ENCODE assay signal across 8 cellular contexts in the genomic region with DNA sequence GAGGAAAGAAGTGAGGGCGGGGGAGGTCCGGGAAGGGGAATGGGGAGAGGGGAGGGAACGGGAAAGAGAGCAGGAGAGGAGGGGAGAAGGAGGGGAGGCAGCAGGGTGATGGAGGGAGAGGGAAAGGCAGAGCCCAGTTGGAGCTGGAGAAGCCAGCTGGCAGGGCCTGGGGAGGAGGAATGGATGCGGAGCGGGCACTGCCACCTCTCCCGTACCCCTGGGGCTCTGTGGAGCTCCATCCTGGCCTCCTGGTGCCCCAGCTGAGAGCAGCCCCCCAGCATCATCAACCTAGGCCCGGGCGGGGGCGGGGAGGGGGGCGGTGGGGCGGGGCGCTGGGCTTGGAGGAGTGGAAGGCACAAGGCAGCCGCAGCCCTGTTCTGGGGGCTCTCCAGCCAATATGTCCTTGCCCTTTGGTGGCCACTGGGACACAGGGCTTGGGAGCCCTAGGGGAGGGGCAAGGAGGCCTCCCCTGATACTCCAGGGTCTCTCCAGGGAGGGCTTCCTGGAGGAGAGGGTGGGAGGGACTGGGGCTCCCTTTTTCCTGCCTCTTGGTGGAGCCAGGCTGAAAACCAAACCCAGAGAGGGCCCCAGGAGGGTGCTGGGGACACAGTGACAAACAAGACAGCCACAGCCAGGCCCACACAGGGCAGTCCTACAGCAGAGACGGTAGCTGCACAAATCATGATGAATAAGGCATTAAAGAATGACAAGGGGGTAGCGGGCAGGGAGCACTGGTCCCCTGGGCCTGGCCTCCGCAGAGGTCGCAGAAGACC.
A peak's percentile ranks its signal among the peaks of the same experiment; 100 is the strongest.
DNase-seq lines count a peak whose midpoint lies in the region; ATAC-seq and TF ChIP-seq lines count a peak whose summit lies in the region.

No MANE protein-coding gene starts in this region.

- H3K27me3 ChIP-seq in CD8-positive, alpha-beta T cell (ENCODE audit: insufficient read depth, low read length): no peaks in the 10 kb centered on the region
- no peaks in the 10 kb centered on the region for H3K27me3 ChIP-seq in layer of hippocampus (ENCODE audit: control insufficient read depth, insufficient read depth, low read length)

- ATAC-seq in CD8-positive, alpha-beta T cell: no peak
- ATAC-seq in stimulated activated naive CD8-positive, alpha-beta T cell treated with anti-CD3 and anti-CD28 coated beads, Interleukin-15, amount 100 ng/mL, for 72 hours: no peak
- ATAC-seq in left lobe of liver: no peak

- H3K36me3 Mint-ChIP-seq in CD8-positive, alpha-beta T cell: no peaks in the 10 kb centered on the region
- peaks cover 30% of the 10 kb centered on the region for H3K36me3 Mint-ChIP-seq in MCF 10A (ENCODE audit: insufficient read depth, unreplicated experiment)

- H3K9me3 ChIP-seq in CD8-positive, alpha-beta T cell (ENCODE audit: low read length): no peaks in the 10 kb centered on the region

- POLR2A ChIA-PET in CD8-positive, alpha-beta T cell (lab: Charles Lee): interaction anchor here (0.7 to 1.2 kb wide), 6 partner anchors 14 to 319 kb away, joined by 3 to 4 read pairs (median 3); partner anchors contain the start of gene IER5L
- POLR2A ChIA-PET in MCF 10A (lab: Yijun Ruan, JAX): interaction anchor here (0.6 to 6.2 kb wide), 21 partner anchors 7 to 366 kb away, joined by 3 to 155 read pairs (median 5); partner anchors contain the start of gene IER5L

- no peaks in the 10 kb centered on the region for H3K36me3 ChIP-seq in CD8-positive, alpha-beta T cell (ENCODE audit: insufficient read depth, low read length)

- no peak for TF ChIP-seq CTCF in CD8-positive, alpha-beta T cell (IDR thresholded peaks at IDR 0.05)
- TF ChIP-seq CTCF in MCF 10A (IDR thresholded peaks at IDR 0.05; ENCODE audit: unreplicated experiment): no peak

- peaks cover 20% of the 10 kb centered on the region for H3K4me1 ChIP-seq in CD8-positive, alpha-beta T cell (ENCODE audit: insufficient read depth, low read length)

- no peak for DNase-seq in CD8-positive, alpha-beta T cell
- DNase-seq in NCI-H1105 treated with DMSO at 0.1 percent for 48 hours (lab: John Stamatoyannopoulos, UW) (peak; percentile 82), MCF 10A (ENCODE audit: unreplicated experiment) (no peak), left lobe of liver (ENCODE audit: low spot score) (no peak), inferior parietal cortex (ENCODE audit: extremely low spot score) (no peak), NAMALWA (ENCODE audit: low spot score) (no peak)
- no peak for DNase-seq in stimulated activated naive CD8-positive, alpha-beta T cell treated with anti-CD3 and anti-CD28 coated beads, Interleukin-15, amount 100 ng/mL, for 72 hours

- no TSS peak for BruUV-seq in MCF 10A (replicated peaks; lab: Mats Ljungman, UMichigan)

- H3K4me3 Mint-ChIP-seq in CD8-positive, alpha-beta T cell: peak overlapping the region; percentile 82
- peak overlapping the region; percentile 76 for H3K4me3 Mint-ChIP-seq in MCF 10A (ENCODE audit: unreplicated experiment)
- H3K4me3 Mint-ChIP-seq in stimulated activated naive CD8-positive, alpha-beta T cell treated with anti-CD3 and anti-CD28 coated beads, Interleukin-15, amount 100 ng/mL, for 72 hours: peak overlapping the region; percentile 82 to 84

- no peaks in the 10 kb centered on the region for H3K27me3 Mint-ChIP-seq in CD8-positive, alpha-beta T cell (ENCODE audit: low read depth)
- no peaks in the 10 kb centered on the region for H3K27me3 Mint-ChIP-seq in MCF 10A (ENCODE audit: insufficient read depth, unreplicated experiment)
- no peaks in the 10 kb centered on the region for H3K27me3 Mint-ChIP-seq in stimulated activated naive CD8-positive, alpha-beta T cell treated with anti-CD3 and anti-CD28 coated beads, Interleukin-15, amount 100 ng/mL, for 72 hours

- CTCF ChIA-PET in CD8-positive, alpha-beta T cell (lab: Charles Lee): interaction anchor here (0.6 to 1.5 kb wide), 4 partner anchors 107 to 365 kb away, joined by 3 to 4 read pairs (median 3); no protein-coding TSS in a partner anchor
- CTCF ChIA-PET in MCF 10A (lab: Yijun Ruan, JAX): interaction anchor here (0.6 to 5.9 kb wide), 4 partner anchors 324 to 943 kb away, joined by 3 to 35 read pairs (median 4); no protein-coding TSS in a partner anchor

- H3K9me3 Mint-ChIP-seq in CD8-positive, alpha-beta T cell: no peaks in the 10 kb centered on the region
- H3K9me3 Mint-ChIP-seq in MCF 10A (ENCODE audit: unreplicated experiment): no peaks in the 10 kb centered on the region
- H3K9me3 Mint-ChIP-seq in stimulated activated naive CD8-positive, alpha-beta T cell treated with anti-CD3 and anti-CD28 coated beads, Interleukin-15, amount 100 ng/mL, for 72 hours: no peaks in the 10 kb centered on the region

- no peak overlapping the region for H3K27ac ChIP-seq in CD8-positive, alpha-beta T cell (ENCODE audit: low read depth, low read length)
- peak overlapping the region; percentile 99 for H3K27ac ChIP-seq in layer of hippocampus (ENCODE audit: low read depth, low read length)

- no peak overlapping the region for H3K27ac Mint-ChIP-seq in CD8-positive, alpha-beta T cell
- H3K27ac Mint-ChIP-seq in MCF 10A (ENCODE audit: low read depth, unreplicated experiment): peak overlapping the region; percentile 84
- H3K27ac Mint-ChIP-seq in stimulated activated naive CD8-positive, alpha-beta T cell treated with anti-CD3 and anti-CD28 coated beads, Interleukin-15, amount 100 ng/mL, for 72 hours: no peak overlapping the region

- no peak overlapping the region for H3K4me3 ChIP-seq in CD8-positive, alpha-beta T cell (ENCODE audit: low read depth, low read length)

- intact Hi-C loops in CD8-positive, alpha-beta T cell (cut with DNase I, micrococcal nuclease): loop anchor here (2.0 to 10.0 kb wide), 2 partner anchors 36 to 108 kb away; no protein-coding TSS in a partner anchor
- intact Hi-C loops in MCF 10A (cut with micrococcal nuclease): loop anchor here (5.0 kb wide), 1 partner anchor 165 kb away; no protein-coding TSS in a partner anchor

- H3K4me1 Mint-ChIP-seq in CD8-positive, alpha-beta T cell (ENCODE audit: low read depth): peaks cover 21% of the 10 kb centered on the region
- H3K4me1 Mint-ChIP-seq in MCF 10A (ENCODE audit: insufficient read depth, unreplicated experiment): peaks cover 38% of the 10 kb centered on the region
- peaks cover 49% of the 10 kb centered on the region for H3K4me1 Mint-ChIP-seq in stimulated activated naive CD8-positive, alpha-beta T cell treated with anti-CD3 and anti-CD28 coated beads, Interleukin-15, amount 100 ng/mL, for 72 hours
